14 cellular contexts compared by ENCODE assay signal in the genomic region with DNA sequence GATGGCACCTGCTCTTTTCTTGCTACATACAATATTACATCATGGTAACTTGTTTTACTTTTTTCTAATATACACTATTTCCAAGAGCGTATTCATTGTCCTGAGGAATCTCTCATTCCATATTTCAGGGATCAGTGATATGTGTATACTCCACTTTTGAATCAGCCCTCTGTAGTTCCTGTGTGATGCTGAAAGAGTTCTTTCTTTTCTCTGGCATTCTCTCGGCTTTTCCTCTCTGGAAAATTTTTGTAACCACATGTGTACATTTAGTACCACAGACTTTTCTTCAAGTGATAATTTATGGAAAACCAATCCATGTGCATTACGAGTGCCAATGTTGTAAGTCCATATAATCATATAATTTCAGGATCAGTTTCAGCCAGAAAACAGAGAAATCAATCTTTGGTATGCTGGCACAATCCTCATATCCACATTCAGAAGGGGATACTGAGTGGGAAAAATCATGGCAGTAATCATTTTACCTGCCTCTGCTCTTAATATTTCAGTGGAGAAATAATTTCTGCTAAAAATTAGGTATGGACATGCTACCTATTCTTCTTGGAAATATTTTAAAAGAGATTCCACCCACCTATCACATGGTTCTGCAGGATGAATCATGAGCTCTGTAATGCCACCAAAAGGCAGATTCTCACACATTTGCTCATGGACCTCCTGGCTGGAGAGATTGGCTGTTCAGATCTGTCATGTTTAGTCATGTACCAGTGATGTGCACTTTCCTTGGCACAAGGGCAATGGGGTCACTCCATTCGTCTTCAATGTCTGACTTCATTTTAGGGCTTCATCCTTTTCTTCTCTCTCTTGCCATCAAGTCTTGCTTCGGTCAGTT.
DNase-seq lines count a peak whose midpoint lies in the region; ATAC-seq and TF ChIP-seq lines count a peak whose summit lies in the region.
"Had no signal": no experiment of that assay in that cellular context is flagged by ENCODE, and none has a peak within 500 bp of the region (broad histone marks: within the 10 kb centered on the region; RNA-seq: fewer than 3 reads in every experiment).

No MANE protein-coding gene starts in this region.

- peak; percentile 81 for ATAC-seq in activated naive CD8-positive, alpha-beta T cell treated with anti-CD3 and anti-CD28 coated beads, Interleukin-2, amount 50 U/mL, for 24 hours
- ATAC-seq in HG03025 (IDR thresholded peaks at IDR 0.05; ENCODE audit: low FRiP score, unreplicated experiment), result no peak
- ATAC-seq: naive thymus-derived CD4-positive, alpha-beta T cell; psoas muscle had no signal

- H3K4me3 ChIP-seq in fibroblast of the aortic adventitia (ENCODE audit: low read depth, low read length), result no peak overlapping the region
- H3K4me3 ChIP-seq: psoas muscle, testis had no signal

- no peak overlapping the region for H3K27ac Mint-ChIP-seq in activated naive CD8-positive, alpha-beta T cell treated with anti-CD3 and anti-CD28 coated beads, Interleukin-2, amount 50 U/mL, for 24 hours
- H3K27ac Mint-ChIP-seq in activated naive CD8-positive, alpha-beta T cell treated with anti-CD3 and anti-CD28 coated beads for 36 hours, result no peak overlapping the region
- H3K27ac Mint-ChIP-seq: activated CD4-positive, alpha-beta T cell treated with anti-CD3 and anti-CD28 coated beads, Interleukin-2, amount 10 ng/mL, durations not matched to agents 7 days and 5 days; activated T-helper 1 cell treated with anti-CD3 and anti-CD28 coated beads, Interleukin-12 subunit alpha, Interleukin-12 subunit beta, Interleukin-2, Interleukin-4 antibody, amounts not matched to agents 30 ng/mL and 10 ng/mL and 1 ng/mL, durations not matched to agents 14 hours and 24 hours and 36 hours; naive thymus-derived CD4-positive, alpha-beta T cell; T-helper 2 cell treated with Interferon-gamma antibody and Interleukin-4, amounts not matched to agents 5 μg/mL and 100 μg/mL, for 36 hours had no signal

- DNase-seq in activated naive CD8-positive, alpha-beta T cell treated with anti-CD3 and anti-CD28 coated beads, Interleukin-2, amount 50 U/mL, for 24 hours, result no peak
- no peak for DNase-seq in activated naive CD8-positive, alpha-beta T cell treated with anti-CD3 and anti-CD28 coated beads for 36 hours
- DNase-seq in RKO (ENCODE audit: low spot score) (peak; percentile 35), fibroblast of the aortic adventitia (ENCODE audit: low read depth) (peak; percentile 17), superior temporal gyrus (ENCODE audit: extremely low spot score) (peak; percentile 56), NCI-H146 (lab: John Stamatoyannopoulos, UW) (no peak), SKM-1 (lab: John Stamatoyannopoulos, UW; ENCODE audit: unreplicated experiment) (no peak)
- DNase-seq: activated CD4-positive, alpha-beta T cell treated with anti-CD3 and anti-CD28 coated beads, Interleukin-2, amount 10 ng/mL, durations not matched to agents 7 days and 5 days; naive thymus-derived CD4-positive, alpha-beta T cell; psoas muscle; testis had no signal

- no peaks in the 10 kb centered on the region for H3K9me3 Mint-ChIP-seq in activated naive CD8-positive, alpha-beta T cell treated with anti-CD3 and anti-CD28 coated beads, Interleukin-2, amount 50 U/mL, for 24 hours
- no peaks in the 10 kb centered on the region for H3K9me3 Mint-ChIP-seq in activated naive CD8-positive, alpha-beta T cell treated with anti-CD3 and anti-CD28 coated beads for 36 hours
- H3K9me3 Mint-ChIP-seq: activated CD4-positive, alpha-beta T cell treated with anti-CD3 and anti-CD28 coated beads, Interleukin-2, amount 10 ng/mL, durations not matched to agents 7 days and 5 days; activated T-helper 1 cell treated with anti-CD3 and anti-CD28 coated beads, Interleukin-12 subunit alpha, Interleukin-12 subunit beta, Interleukin-2, Interleukin-4 antibody, amounts not matched to agents 30 ng/mL and 10 ng/mL and 1 ng/mL, durations not matched to agents 14 hours and 24 hours and 36 hours; T-helper 2 cell treated with Interferon-gamma antibody and Interleukin-4, amounts not matched to agents 5 μg/mL and 100 μg/mL, for 36 hours had no signal

- no peak overlapping the region for H3K4me3 Mint-ChIP-seq in activated naive CD8-positive, alpha-beta T cell treated with anti-CD3 and anti-CD28 coated beads, Interleukin-2, amount 50 U/mL, for 24 hours
- H3K4me3 Mint-ChIP-seq in activated naive CD8-positive, alpha-beta T cell treated with anti-CD3 and anti-CD28 coated beads for 36 hours, result no peak overlapping the region
- H3K4me3 Mint-ChIP-seq: activated CD4-positive, alpha-beta T cell treated with anti-CD3 and anti-CD28 coated beads, Interleukin-2, amount 10 ng/mL, durations not matched to agents 7 days and 5 days; activated T-helper 1 cell treated with anti-CD3 and anti-CD28 coated beads, Interleukin-12 subunit alpha, Interleukin-12 subunit beta, Interleukin-2, Interleukin-4 antibody, amounts not matched to agents 30 ng/mL and 10 ng/mL and 1 ng/mL, durations not matched to agents 14 hours and 24 hours and 36 hours; naive thymus-derived CD4-positive, alpha-beta T cell; T-helper 2 cell treated with Interferon-gamma antibody and Interleukin-4, amounts not matched to agents 5 μg/mL and 100 μg/mL, for 36 hours had no signal

- no peaks in the 10 kb centered on the region for H3K36me3 Mint-ChIP-seq in activated naive CD8-positive, alpha-beta T cell treated with anti-CD3 and anti-CD28 coated beads, Interleukin-2, amount 50 U/mL, for 24 hours (ENCODE audit: low read depth)
- H3K36me3 Mint-ChIP-seq in activated naive CD8-positive, alpha-beta T cell treated with anti-CD3 and anti-CD28 coated beads for 36 hours, result no peaks in the 10 kb centered on the region
- H3K36me3 Mint-ChIP-seq: naive thymus-derived CD4-positive, alpha-beta T cell had no signal

- no peak for TF ChIP-seq CTCF in fibroblast of the aortic adventitia (IDR thresholded peaks at IDR 0.05; ENCODE audit: insufficient read depth, low read length)

- peaks cover 16% of the 10 kb centered on the region for H3K4me1 Mint-ChIP-seq in activated naive CD8-positive, alpha-beta T cell treated with anti-CD3 and anti-CD28 coated beads, Interleukin-2, amount 50 U/mL, for 24 hours
- peaks cover 5% of the 10 kb centered on the region for H3K4me1 Mint-ChIP-seq in activated naive CD8-positive, alpha-beta T cell treated with anti-CD3 and anti-CD28 coated beads for 36 hours
- H3K4me1 Mint-ChIP-seq: activated CD4-positive, alpha-beta T cell treated with anti-CD3 and anti-CD28 coated beads, Interleukin-2, amount 10 ng/mL, durations not matched to agents 7 days and 5 days; naive thymus-derived CD4-positive, alpha-beta T cell had no signal

- peaks cover 44% of the 10 kb centered on the region for H3K27me3 Mint-ChIP-seq in activated naive CD8-positive, alpha-beta T cell treated with anti-CD3 and anti-CD28 coated beads, Interleukin-2, amount 50 U/mL, for 24 hours
- H3K27me3 Mint-ChIP-seq in activated naive CD8-positive, alpha-beta T cell treated with anti-CD3 and anti-CD28 coated beads for 36 hours, result peaks cover 47% of the 10 kb centered on the region

Comparison
In these comparisons a context has a peak if more than half of its experiments do, and no peak if none do; other contexts are left out.
1. DNase-seq: peak in RKO (single experiment), fibroblast of the aortic adventitia (single experiment) and superior temporal gyrus (single experiment); none in activated naive CD8-positive, alpha-beta T cell treated with anti-CD3 and anti-CD28 coated beads, Interleukin-2, amount 50 U/mL, for 24 hours (single experiment), activated naive CD8-positive, alpha-beta T cell treated with anti-CD3 and anti-CD28 coated beads for 36 hours (single experiment), NCI-H146 (single experiment) and SKM-1 (single experiment).